In genomic region chr22:39152024-39152510, GRCh38 we compare ENCODE assay signal across 8 cellular contexts. TPM values are rescaled to one million over a fixed set of nuclear protein-coding genes. Genes with fewer than 3 reads are reported as not detected.
DNase-seq lines count a peak whose midpoint lies in the region; ATAC-seq and TF ChIP-seq lines count a peak whose summit lies in the region.

No MANE protein-coding gene starts in this region.

- intact Hi-C loops in psoas muscle (cut with DNase I) = loop anchor here in 1 of 2 donors (5.0 kb wide), 1 partner anchor 165 kb away; the partner anchor contains the start of gene RPL3

- H3K9me3 ChIP-seq in RWPE2 (ENCODE audit: severe bottlenecking) (no peaks in the 10 kb centered on the region), fibroblast of lung (ENCODE audit: control insufficient read depth, insufficient read depth, low read depth, low read length) (no peaks in the 10 kb centered on the region), psoas muscle (no peaks in the 10 kb centered on the region)

- H3K36me3 ChIP-seq in RWPE2 (ENCODE audit: low read depth) = no peaks in the 10 kb centered on the region
- H3K36me3 ChIP-seq in fibroblast of lung (ENCODE audit: control insufficient read depth, insufficient read depth, low read length) = no peaks in the 10 kb centered on the region
- peaks cover 0 to 20% of the 10 kb centered on the region in 2 donors for H3K36me3 ChIP-seq in psoas muscle (ENCODE audit: insufficient read depth in 1 of 2, low read depth in 1 of 2)

- H3K27me3 ChIP-seq in RWPE2 (ENCODE audit: insufficient read depth, poor library complexity, severe bottlenecking) (no peaks in the 10 kb centered on the region), fibroblast of lung (ENCODE audit: control insufficient read depth, insufficient read depth, low read length) (peaks cover 18% of the 10 kb centered on the region), psoas muscle (ENCODE audit: insufficient read depth in 3 of 3, low read length in 2 of 3) (no peaks in the 10 kb centered on the region)

- H3K4me1 ChIP-seq in RWPE2 (ENCODE audit: insufficient read depth, poor library complexity, severe bottlenecking) (no peaks in the 10 kb centered on the region), fibroblast of lung (ENCODE audit: control insufficient read depth, extremely low read depth, insufficient read depth, low read length) (no peaks in the 10 kb centered on the region), psoas muscle (peaks cover 44% of the 10 kb centered on the region)

- H4K20me1 ChIP-seq in fibroblast of lung (ENCODE audit: control insufficient read depth, extremely low read depth, insufficient read depth, low read length) = no peaks in the 10 kb centered on the region

- no peak overlapping the region for H3K9ac ChIP-seq in fibroblast of lung (ENCODE audit: insufficient read depth, low read length)

- DNase-seq in RWPE2 (ENCODE audit: low spot score) (no peak), fibroblast of lung (ENCODE audit: low read depth in 2 of 2) (no peak), psoas muscle (peak in 1 of 2 donors; percentile 49), SKM-1 treated with dmso at 0.1 percent for 144 hours (lab: John Stamatoyannopoulos, UW; ENCODE audit: unreplicated experiment) (no peak), midbrain (lab: John Stamatoyannopoulos, UW) (no peak), dermis blood vessel endothelial cell (no peak)

- peak overlapping the region; percentile 79 for H3K4me2 ChIP-seq in fibroblast of lung (ENCODE audit: extremely low read depth, insufficient read depth, low read length)

- no peak overlapping the region for H2AFZ ChIP-seq in fibroblast of lung (ENCODE audit: low read length)

- no peak overlapping the region for H3K27ac ChIP-seq in RWPE2 (ENCODE audit: poor library complexity, severe bottlenecking)
- H3K27ac ChIP-seq in fibroblast of lung (ENCODE audit: insufficient read depth, low read length) = no peak overlapping the region
- H3K27ac ChIP-seq in psoas muscle = peak overlapping the region; percentile 94

- 6 to 14% (median 8%) methylated on average over 21 to 44 of the region's 44 CpGs for WGBS in psoas muscle, 3 donors

- no peaks in the 10 kb centered on the region for H3K79me2 ChIP-seq in fibroblast of lung (ENCODE audit: control insufficient read depth, insufficient read depth, low read length)

- H3K4me3 ChIP-seq in GM08714 (ENCODE audit: low read length) (peak overlapping the region; percentile 90), RWPE2 (ENCODE audit: severe bottlenecking) (peak overlapping the region; percentile 46), fibroblast of lung (replicated peaks in 1 of 4; ENCODE audit: control extremely low read depth in 1 of 4, insufficient read depth in 1 of 4, low read depth in 3 of 4, low read length in 4 of 4) (peak overlapping the region; percentile 52 to 75 (median 56)), psoas muscle (peak overlapping the region; percentile 94)

- ATAC-seq in RWPE2 (ENCODE audit: low read depth) (no peak; the same call in 1 of the 3 replicates), psoas muscle (no peak), GM19328 (IDR thresholded peaks at IDR 0.05; ENCODE audit: unreplicated experiment) (no peak)

- no peak for TF ChIP-seq CTCF in RWPE2 (IDR thresholded peaks at IDR 0.05; ENCODE audit: poor library complexity, severe bottlenecking)
- no peak for TF ChIP-seq CTCF in fibroblast of lung (conservative IDR thresholded peaks at IDR 0.05 in 1 of 2, IDR thresholded peaks at IDR 0.05 in 1 of 2; ENCODE audit: low read depth in 1 of 2, low read length in 2 of 2)
- TF ChIP-seq CTCF in psoas muscle (IDR thresholded peaks at IDR 0.05) = no peak

RNA-seq across cellular contexts. Expression of gene CBX7, which starts 0.4 kb away (rescaled TPM):
- 8.7 and 14.7 TPM in 2 replicates for total RNA-seq in fibroblast of lung
- polyA plus RNA-seq in fibroblast of lung = 2.8 TPM in 2 replicates
- 4.1 TPM in 2 replicates for polyA plus RNA-seq in fibroblast of lung (2012)
- polyA minus RNA-seq in fibroblast of lung (ENCODE audit: low replicate concordance) = 5.1 and 7.6 TPM in 2 replicates
- 10 to 100 TPM; 38.0 to 46.8 (median 39.2) TPM for total RNA-seq in psoas muscle
- 10 to 100 TPM; 12.2 to 52.9 (median 30.5) TPM for polyA plus RNA-seq in psoas muscle
- total RNA-seq in dermis blood vessel endothelial cell = 6.4 and 9.5 TPM in 2 replicates

RNA-seq across cellular contexts. Expression of gene APOBEC3H, which starts 55.0 kb away (rescaled TPM):
- total RNA-seq in fibroblast of lung (0.26 and 1.3 TPM in 2 replicates), psoas muscle (not detected), dermis blood vessel endothelial cell (not detected in 2 replicates)
- polyA plus RNA-seq in fibroblast of lung (0.20 TPM in 1 of 2 replicates, not detected in the other), psoas muscle (under 1 TPM in 1 of 3 donors, not detected in 2; 0.12 TPM)
- polyA plus RNA-seq in fibroblast of lung (2012) = 0.12 and 1.2 TPM in 2 replicates
- polyA minus RNA-seq in fibroblast of lung (ENCODE audit: low replicate concordance) = 2.7 TPM in 1 of 2 replicates, not detected in the other
